In genomic region chr22:30934053-30934452, GRCh38 we compare ENCODE assay signal across 26 cellular contexts. TPM values are rescaled to one million over a fixed set of nuclear protein-coding genes. Genes with fewer than 3 reads are reported as not detected.
A peak's percentile ranks its signal among the peaks of the same experiment; 100 is the strongest.
DNase-seq lines count a peak whose midpoint lies in the region; ATAC-seq, FAIRE-seq and TF ChIP-seq lines count a peak whose summit lies in the region.
"Had no signal": no experiment of that assay in that cellular context is flagged by ENCODE, and none has a peak within 500 bp of the region (broad histone marks: within the 10 kb centered on the region; RNA-seq: fewer than 3 reads in every experiment).

No MANE protein-coding gene starts in this region.

- peaks cover 70% of the 10 kb centered on the region for H3K36me3 Mint-ChIP-seq in CD4-positive, CD25-positive, alpha-beta regulatory T cell
- peaks cover 79 to 89% of the 10 kb centered on the region in 2 donors for H3K36me3 Mint-ChIP-seq in CD4-positive, alpha-beta memory T cell
- H3K36me3 Mint-ChIP-seq in naive thymus-derived CD4-positive, alpha-beta T cell: peaks cover 21 to 76% (median 58%) of the 10 kb centered on the region in 5 donors

- H3K27ac ChIP-seq in CD4-positive, CD25-positive, alpha-beta regulatory T cell (ENCODE audit: insufficient read depth, low read length, poor library complexity, severe bottlenecking): no peak overlapping the region
- peak overlapping the region; percentile 13 for H3K27ac ChIP-seq in CD4-positive, alpha-beta memory T cell (ENCODE audit: low read depth, low read length)
- H3K27ac ChIP-seq in naive thymus-derived CD4-positive, alpha-beta T cell (ENCODE audit: low read depth, low read length): no peak overlapping the region
- H3K27ac ChIP-seq: A549; BLaER1 treated with 17β-estradiol and CSF1 and Interleukin-3, amounts not matched to agents 10 nM and 100 nM; HL-60 had no signal

- peaks cover 93% of the 10 kb centered on the region for H3K36me3 ChIP-seq in CD4-positive, CD25-positive, alpha-beta regulatory T cell (ENCODE audit: control insufficient read depth, insufficient read depth, low read length)
- peaks cover 88% of the 10 kb centered on the region for H3K36me3 ChIP-seq in CD4-positive, alpha-beta memory T cell (ENCODE audit: insufficient read depth, low read length)
- peaks cover 48% of the 10 kb centered on the region for H3K36me3 ChIP-seq in bronchial epithelial cell (ENCODE audit: control insufficient read depth, insufficient read depth, low read length)
- peaks cover 47 to 96% (median 71%) of the 10 kb centered on the region in 3 experiments for H3K36me3 ChIP-seq in naive thymus-derived CD4-positive, alpha-beta T cell (ENCODE audit: control insufficient read depth in 2 of 3, insufficient read depth in 3 of 3, low read length in 3 of 3)

- peak overlapping the region in 2 of 3 donors; percentile 62 to 76 for H3K27ac Mint-ChIP-seq in CD4-positive, CD25-positive, alpha-beta regulatory T cell
- peak overlapping the region in 5 of 7 donors; percentile 20 to 81 (median 44) for H3K27ac Mint-ChIP-seq in CD4-positive, alpha-beta memory T cell
- peak overlapping the region in 8 of 9 donors; percentile 38 to 90 (median 75) for H3K27ac Mint-ChIP-seq in naive thymus-derived CD4-positive, alpha-beta T cell

- intact Hi-C loops in CD4-positive, alpha-beta memory T cell (cut with micrococcal nuclease): no loop called here
- intact Hi-C loops in naive thymus-derived CD4-positive, alpha-beta T cell (cut with micrococcal nuclease): no loop called here

- peaks cover 15% of the 10 kb centered on the region for H3K4me1 ChIP-seq in CD4-positive, CD25-positive, alpha-beta regulatory T cell (ENCODE audit: control insufficient read depth, insufficient read depth, low read length, poor library complexity, severe bottlenecking)
- H3K4me1 ChIP-seq in CD4-positive, alpha-beta memory T cell (ENCODE audit: insufficient read depth, low read length): peaks cover 42% of the 10 kb centered on the region
- peaks cover 0 to 42% of the 10 kb centered on the region in 2 donors for H3K4me1 ChIP-seq in naive thymus-derived CD4-positive, alpha-beta T cell (ENCODE audit: control insufficient read depth in 2 of 2, insufficient read depth in 2 of 2, low read length in 2 of 2)
- H3K4me1 ChIP-seq: A549; BLaER1 treated with 17β-estradiol and CSF1 and Interleukin-3, amounts not matched to agents 10 nM and 100 nM had no signal

- H3K4me3 ChIP-seq in CD4-positive, CD25-positive, alpha-beta regulatory T cell (ENCODE audit: low read depth, low read length): no peak overlapping the region
- no peak overlapping the region for H3K4me3 ChIP-seq in CD4-positive, alpha-beta memory T cell (ENCODE audit: low read length in 2 of 2)
- no peak overlapping the region for H3K4me3 ChIP-seq in bronchial epithelial cell (ENCODE audit: low read depth, low read length)
- H3K4me3 ChIP-seq in naive thymus-derived CD4-positive, alpha-beta T cell (ENCODE audit: low read length): no peak overlapping the region
- H3K4me3 ChIP-seq: A549; BLaER1 treated with 17β-estradiol and CSF1 and Interleukin-3, amounts not matched to agents 10 nM and 100 nM had no signal

- no peak for TF ChIP-seq CTCF in bronchial epithelial cell (IDR thresholded peaks at IDR 0.05; ENCODE audit: insufficient read depth, low read length, severe bottlenecking)

- ATAC-seq in CD4-positive, CD25-positive, alpha-beta regulatory T cell (ENCODE audit: low read depth in 2 of 2): no peak
- no peak for ATAC-seq in naive thymus-derived CD4-positive, alpha-beta T cell
- ATAC-seq: A549, HCT116, SK-N-SH treated with all-trans-retinoic acid at 6 μM for 48 hours had no signal

- peak; percentile 18 for FAIRE-seq in bronchial epithelial cell (lab: Jason Lieb, UNC)
- FAIRE-seq: A549, GM12891, RCC 7860 had no signal

- no peaks in the 10 kb centered on the region for H3K9me3 ChIP-seq in CD4-positive, CD25-positive, alpha-beta regulatory T cell (ENCODE audit: control insufficient read depth in 2 of 2, low read length in 2 of 2)
- no peaks in the 10 kb centered on the region for H3K9me3 ChIP-seq in CD4-positive, alpha-beta memory T cell (ENCODE audit: control insufficient read depth in 1 of 2, low read length in 2 of 2)
- no peaks in the 10 kb centered on the region for H3K9me3 ChIP-seq in naive thymus-derived CD4-positive, alpha-beta T cell (ENCODE audit: control insufficient read depth in 2 of 3, low read length in 3 of 3)
- H3K9me3 ChIP-seq: A549; BLaER1 treated with 17β-estradiol and CSF1 and Interleukin-3, amounts not matched to agents 10 nM and 100 nM had no signal

- no peak overlapping the region for H3K4me3 Mint-ChIP-seq in CD4-positive, CD25-positive, alpha-beta regulatory T cell
- no peak overlapping the region for H3K4me3 Mint-ChIP-seq in CD4-positive, alpha-beta memory T cell
- no peak overlapping the region for H3K4me3 Mint-ChIP-seq in naive thymus-derived CD4-positive, alpha-beta T cell

- peaks cover 6% of the 10 kb centered on the region for H3K27me3 Mint-ChIP-seq in CD4-positive, CD25-positive, alpha-beta regulatory T cell
- H3K27me3 Mint-ChIP-seq in CD4-positive, alpha-beta memory T cell: no peaks in the 10 kb centered on the region
- no peaks in the 10 kb centered on the region for H3K27me3 Mint-ChIP-seq in naive thymus-derived CD4-positive, alpha-beta T cell

- H3K4me1 Mint-ChIP-seq in CD4-positive, CD25-positive, alpha-beta regulatory T cell: peaks cover 7 to 70% (median 40%) of the 10 kb centered on the region in 4 donors
- H3K4me1 Mint-ChIP-seq in CD4-positive, alpha-beta memory T cell: peaks cover 37 to 68% (median 56%) of the 10 kb centered on the region in 4 donors
- H3K4me1 Mint-ChIP-seq in naive thymus-derived CD4-positive, alpha-beta T cell: peaks cover 3 to 84% (median 71%) of the 10 kb centered on the region in 7 donors

- H3K27me3 ChIP-seq in CD4-positive, CD25-positive, alpha-beta regulatory T cell (ENCODE audit: control insufficient read depth, insufficient read depth, low read length): no peaks in the 10 kb centered on the region
- H3K27me3 ChIP-seq in CD4-positive, alpha-beta memory T cell (ENCODE audit: insufficient read depth, low read length): no peaks in the 10 kb centered on the region
- no peaks in the 10 kb centered on the region for H3K27me3 ChIP-seq in bronchial epithelial cell (ENCODE audit: control insufficient read depth, insufficient read depth, low read length)
- H3K27me3 ChIP-seq in naive thymus-derived CD4-positive, alpha-beta T cell (ENCODE audit: control insufficient read depth in 2 of 2, insufficient read depth in 2 of 2, low read length in 2 of 2): no peaks in the 10 kb centered on the region
- H3K27me3 ChIP-seq: BLaER1 treated with 17β-estradiol and CSF1 and Interleukin-3, amounts not matched to agents 10 nM and 100 nM had no signal

- POLR2A ChIA-PET in CD4-positive, alpha-beta memory T cell (lab: Charles Lee; ENCODE audit: partially characterized antibody): interaction anchor here (1.0 to 1.4 kb wide), 2 partner anchors 12 to 15 kb away, joined by 3 to 4 read pairs; no protein-coding TSS in a partner anchor
- POLR2A ChIA-PET in naive thymus-derived CD4-positive, alpha-beta T cell (lab: Charles Lee): interaction anchor here (0.6 kb wide), 1 partner anchor 414 kb away, joined by 3 read pairs; no protein-coding TSS in a partner anchor

- H3K9me3 Mint-ChIP-seq in CD4-positive, CD25-positive, alpha-beta regulatory T cell: no peaks in the 10 kb centered on the region
- H3K9me3 Mint-ChIP-seq in CD4-positive, alpha-beta memory T cell: no peaks in the 10 kb centered on the region
- H3K9me3 Mint-ChIP-seq in naive thymus-derived CD4-positive, alpha-beta T cell: no peaks in the 10 kb centered on the region

- CTCF ChIA-PET in CD4-positive, alpha-beta memory T cell (lab: Charles Lee; ENCODE audit: partially characterized antibody): interaction anchor here (1.2 to 10.5 kb wide), 2 partner anchors 10 to 13 kb away, joined by 3 to 95 read pairs; no protein-coding TSS in a partner anchor
- CTCF ChIA-PET in naive thymus-derived CD4-positive, alpha-beta T cell (lab: Charles Lee): no interaction called here

- no peak for DNase-seq in CD4-positive, CD25-positive, alpha-beta regulatory T cell
- no peak for DNase-seq in CD4-positive, alpha-beta memory T cell
- no peak for DNase-seq in bronchial epithelial cell (ENCODE audit: low read depth)
- DNase-seq in naive thymus-derived CD4-positive, alpha-beta T cell: no peak
- DNase-seq in NCI-H774 (lab: John Stamatoyannopoulos, UW): no peak
- no peak for DNase-seq in T-helper 9 cell
- DNase-seq in NCI-H526 treated with DMSO at 0.1 percent for 48 hours (lab: John Stamatoyannopoulos, UW): no peak
- DNase-seq: AML-193, Calu3, DMS79 treated with DMSO at 0.1 percent for 48 hours, GF-D8, NCI-H1092, NCI-H1436, NCI-H187, NCI-H2081 treated with DMSO at 0.1 percent for 48 hours, NCI-H2171 treated with DMSO at 0.1 percent for 48 hours, NCI-H345, NCI-H510A treated with DMSO at 0.1 percent for 48 hours, NCI-H748 treated with DMSO at 0.1 percent for 48 hours had no signal

RNA-seq across cellular contexts. Expression of gene MORC2, which starts 34.5 kb away (rescaled TPM):
- 39.0 TPM for total RNA-seq in CD4-positive, CD25-positive, alpha-beta regulatory T cell
- 10 to 100 TPM in 3 of 4 donors, 1 to 10 TPM in 1; 7.6 to 21.2 (median 16.4) TPM for polyA plus RNA-seq in CD4-positive, CD25-positive, alpha-beta regulatory T cell
- total RNA-seq in CD4-positive, alpha-beta memory T cell: 10 to 100 TPM; 43.8 to 46.3 TPM
- polyA plus RNA-seq in CD4-positive, alpha-beta memory T cell: 10 to 100 TPM in 1 of 2 donors, 1 to 10 TPM in 1; 9.5 to 22.8 TPM
- total RNA-seq in bronchial epithelial cell: 11.0 and 12.6 TPM in 2 replicates
- 10 to 100 TPM; 34.8 to 66.9 (median 46.5) TPM for total RNA-seq in naive thymus-derived CD4-positive, alpha-beta T cell
- polyA plus RNA-seq in naive thymus-derived CD4-positive, alpha-beta T cell: 10 to 100 TPM; 12.8 to 25.6 TPM

RNA-seq across cellular contexts. Expression of gene TUG1, which starts 35.0 kb away (rescaled TPM):
- total RNA-seq in CD4-positive, CD25-positive, alpha-beta regulatory T cell: 90.9 TPM
- 10 to 100 TPM; 18.2 to 24.9 (median 20.7) TPM for polyA plus RNA-seq in CD4-positive, CD25-positive, alpha-beta regulatory T cell
- 100 to 1,000 TPM; 129 to 132 TPM for total RNA-seq in CD4-positive, alpha-beta memory T cell
- 10 to 100 TPM; 12.3 to 20.6 TPM for polyA plus RNA-seq in CD4-positive, alpha-beta memory T cell
- 24.5 and 34.9 TPM in 2 replicates for total RNA-seq in bronchial epithelial cell
- total RNA-seq in naive thymus-derived CD4-positive, alpha-beta T cell: 100 to 1,000 TPM in 3 of 5 experiments, 10 to 100 TPM in 2; 82.7 to 159 (median 113) TPM
- polyA plus RNA-seq in naive thymus-derived CD4-positive, alpha-beta T cell: 10 to 100 TPM; 24.0 to 33.3 TPM
